ENCODE assay signal across 2 cellular contexts in genomic region chr3:187276397-187277128, GRCh38.
TF ChIP-seq lines count a peak whose summit lies in the region.

No MANE protein-coding gene starts in this region.

TF ChIP-seq in IMR-90, 13 proteins besides CTCF, POLR2A, EP300 and RAD21:
- no peak for TF ChIP-seq SMC3 (IDR thresholded peaks at IDR 0.05; ENCODE audit: low read depth, low read length)
- TF ChIP-seq MAZ (IDR thresholded peaks at IDR 0.05; ENCODE audit: borderline replicate concordance, low read depth, low read length), result no peak
- TF ChIP-seq NFE2L2 (IDR thresholded peaks at IDR 0.05; ENCODE audit: low read depth, low read length), result no peak
- no peak for TF ChIP-seq CHD1 (IDR thresholded peaks at IDR 0.05; ENCODE audit: low read depth, low read length)
- no peak for TF ChIP-seq CEBPB (IDR thresholded peaks at IDR 0.05; ENCODE audit: low read depth, low read length)
- no peak for TF ChIP-seq MAFK (IDR thresholded peaks at IDR 0.05; ENCODE audit: low read depth, low read length)
- no peak for TF ChIP-seq ELK1 (IDR thresholded peaks at IDR 0.05; ENCODE audit: borderline replicate concordance, low read depth, low read length)
- no peak for TF ChIP-seq USF2 (IDR thresholded peaks at IDR 0.05; ENCODE audit: low read depth, low read length)
- TF ChIP-seq BHLHE40 (IDR thresholded peaks at IDR 0.05; ENCODE audit: low read depth, low read length), result no peak
- no peak for TF ChIP-seq FOS (IDR thresholded peaks at IDR 0.05; ENCODE audit: low read depth, low read length)
- TF ChIP-seq MXI1 (IDR thresholded peaks at IDR 0.05; ENCODE audit: borderline replicate concordance, low read depth, low read length), result no peak
- no peak for TF ChIP-seq RFX5 (IDR thresholded peaks at IDR 0.05; ENCODE audit: low read depth, low read length)
- TF ChIP-seq RCOR1 (IDR thresholded peaks at IDR 0.05; ENCODE audit: insufficient replicate concordance, low read length), result no peak

TF ChIP-seq in endothelial cell of umbilical vein, 7 proteins besides CTCF, POLR2A, EP300 and RAD21:
- TF ChIP-seq MYC (IDR thresholded peaks at IDR 0.05; ENCODE audit: low read depth, low read length), result no peak
- no peak for TF ChIP-seq MAX (IDR thresholded peaks at IDR 0.05; ENCODE audit: insufficient read depth, insufficient read length)
- no peak for TF ChIP-seq JUN (IDR thresholded peaks at IDR 0.05; ENCODE audit: borderline replicate concordance, insufficient read depth, insufficient read length, low read depth)
- no peak for TF ChIP-seq GATA2 (IDR thresholded peaks at IDR 0.05; ENCODE audit: insufficient read depth, insufficient read length, low read depth, low read length)
- TF ChIP-seq POLR2AphosphoS5 (IDR thresholded peaks at IDR 0.05; ENCODE audit: insufficient read depth, low read depth, low read length), result no peak
- TF ChIP-seq FOS (IDR thresholded peaks at IDR 0.05; ENCODE audit: borderline replicate concordance, insufficient read depth, low read length), result no peak
- no peak for TF ChIP-seq EZH2 (IDR thresholded peaks at IDR 0.05; ENCODE audit: borderline replicate concordance, low read depth, low read length, severe bottlenecking)
